Comparison of ENCODE assay signal across 31 cellular contexts in genomic region chr5:103862398-103862797, GRCh38.
"Had no signal": no experiment of that assay in that cellular context is flagged by ENCODE, and none has a peak within 500 bp of the region (broad histone marks: within the 10 kb centered on the region; RNA-seq: fewer than 3 reads in every experiment).

No MANE protein-coding gene starts in this region.

- H3K4me3 Mint-ChIP-seq: activated B cell treated with CpG ODN at 0.5 μM for 24 hours; activated CD4-positive, alpha-beta T cell treated with anti-CD3 and anti-CD28 coated beads, Interleukin-2, amount 10 ng/mL, durations not matched to agents 24 days and 14 days; activated CD8-positive, alpha-beta memory T cell treated with anti-CD3 and anti-CD28 coated beads, Interleukin-2, amount 10 ng/mL, durations not matched to agents 7 days and 5 days; activated naive CD8-positive, alpha-beta T cell treated with anti-CD3 and anti-CD28 coated beads, Interleukin-2, amount 50 U/mL, for 24 hours; activated T-cell treated with anti-CD3 and anti-CD28 coated beads, Interleukin-2, amount 50 U/mL, for 24 hours; activated T-helper 1 cell treated with anti-CD3 and anti-CD28 coated beads, Interleukin-12 subunit alpha, Interleukin-12 subunit beta, Interleukin-2, Interleukin-4 antibody, amounts not matched to agents 30 ng/mL and 10 ng/mL and 1 ng/mL, durations not matched to agents 14 hours and 24 hours and 36 hours; central memory CD8-positive, alpha-beta T cell; T-helper 17 cell had no signal

- H3K27ac Mint-ChIP-seq: activated B cell treated with CpG ODN at 0.5 μM for 24 hours; activated CD4-positive, alpha-beta T cell treated with anti-CD3 and anti-CD28 coated beads, Interleukin-2, amount 10 ng/mL, durations not matched to agents 24 days and 14 days; activated CD8-positive, alpha-beta memory T cell treated with anti-CD3 and anti-CD28 coated beads, Interleukin-2, amount 10 ng/mL, durations not matched to agents 7 days and 5 days; activated naive CD4-positive, alpha-beta T cell treated with anti-CD3 and anti-CD28 coated beads, Interleukin-2, amount 50 U/mL, for 72 hours; activated naive CD8-positive, alpha-beta T cell treated with anti-CD3 and anti-CD28 coated beads, Interleukin-2, amount 50 U/mL, for 24 hours; activated T-cell treated with anti-CD3 and anti-CD28 coated beads, Interleukin-2, amount 50 U/mL, for 24 hours; activated T-helper 1 cell treated with anti-CD3 and anti-CD28 coated beads, Interleukin-12 subunit alpha, Interleukin-12 subunit beta, Interleukin-2, Interleukin-4 antibody, amounts not matched to agents 30 ng/mL and 10 ng/mL and 1 ng/mL, durations not matched to agents 14 hours and 24 hours and 36 hours; T-helper 17 cell had no signal

- H3K4me1 ChIP-seq: body of pancreas, SJSA1 had no signal

- H3K4me3 ChIP-seq: body of pancreas, K562, SJSA1 had no signal

- H3K9me3 ChIP-seq: body of pancreas, SJSA1 had no signal

- H3K4me1 Mint-ChIP-seq: activated B cell treated with CpG ODN at 0.5 μM for 24 hours; activated CD4-positive, alpha-beta T cell treated with anti-CD3 and anti-CD28 coated beads, Interleukin-2, amount 10 ng/mL, durations not matched to agents 24 days and 14 days; activated CD8-positive, alpha-beta memory T cell treated with anti-CD3 and anti-CD28 coated beads, Interleukin-2, amount 10 ng/mL, durations not matched to agents 7 days and 5 days; activated naive CD8-positive, alpha-beta T cell treated with anti-CD3 and anti-CD28 coated beads, Interleukin-2, amount 50 U/mL, for 24 hours; central memory CD8-positive, alpha-beta T cell; T-helper 17 cell had no signal

- H3K36me3 Mint-ChIP-seq: activated CD8-positive, alpha-beta memory T cell treated with anti-CD3 and anti-CD28 coated beads, Interleukin-2, amount 10 ng/mL, durations not matched to agents 7 days and 5 days; activated naive CD4-positive, alpha-beta T cell treated with anti-CD3 and anti-CD28 coated beads, Interleukin-2, amount 50 U/mL, for 72 hours had no signal

- DNase-seq: activated B cell treated with CpG ODN at 0.5 μM for 24 hours; activated CD4-positive, alpha-beta T cell treated with anti-CD3 and anti-CD28 coated beads for 1 hour; activated CD4-positive, alpha-beta T cell treated with anti-CD3 and anti-CD28 coated beads, Interleukin-2, amount 10 ng/mL, durations not matched to agents 24 days and 14 days; activated CD4-positive, alpha-beta T cell treated with anti-CD3 and anti-CD28 coated beads, Interleukin-2, amount 50 U/mL, for 48 hours; activated CD8-positive, alpha-beta memory T cell treated with anti-CD3 and anti-CD28 coated beads, Interleukin-2, amount 10 ng/mL, durations not matched to agents 7 days and 5 days; activated effector memory CD4-positive, alpha-beta T cell treated with anti-CD3 and anti-CD28 coated beads, Interleukin-2, amount 50 U/mL, for 16 hours; activated naive CD4-positive, alpha-beta T cell treated with Interleukin-2 at 50 U/mL for 16 hours; activated naive CD8-positive, alpha-beta T cell treated with anti-CD3 and anti-CD28 coated beads, Interleukin-2, amount 50 U/mL, for 24 hours; activated T-cell treated with anti-CD3 and anti-CD28 coated beads, Interleukin-2, amount 50 U/mL, for 24 hours; amygdala; body of pancreas; Karpas-422; NCI-H1092; NCI-H1417; NCI-H2029; NCI-H2107; NCI-H2171 treated with DMSO at 0.1 percent for 48 hours; NCI-H345; NCI-H510A treated with DMSO at 0.1 percent for 48 hours; NCI-H69; NK-92 treated with Interleukin-12 subunit alpha and Interleukin-12 subunit beta, amount 100 ng/mL, for 24 hours; OCI-M1; SHP77; T-helper 17 cell; T-helper 9 cell had no signal

- H3K9me3 Mint-ChIP-seq: activated T-helper 1 cell treated with anti-CD3 and anti-CD28 coated beads, Interleukin-12 subunit alpha, Interleukin-12 subunit beta, Interleukin-2, Interleukin-4 antibody, amounts not matched to agents 30 ng/mL and 10 ng/mL and 1 ng/mL, durations not matched to agents 14 hours and 24 hours and 36 hours had no signal

- H3K36me3 ChIP-seq: SJSA1 had no signal

- H3K27me3 ChIP-seq: SJSA1 had no signal

- H3K27ac ChIP-seq: body of pancreas, SJSA1 had no signal

- ATAC-seq: activated CD8-positive, alpha-beta memory T cell treated with anti-CD3 and anti-CD28 coated beads, Interleukin-2, amount 10 ng/mL, durations not matched to agents 7 days and 5 days; activated naive CD4-positive, alpha-beta T cell treated with anti-CD3 and anti-CD28 coated beads, Interleukin-2, amount 50 U/mL, for 72 hours; activated naive CD8-positive, alpha-beta T cell treated with anti-CD3 and anti-CD28 coated beads, Interleukin-2, amount 50 U/mL, for 24 hours; body of pancreas; K562; Panc1; T-helper 17 cell had no signal

- H3K27me3 Mint-ChIP-seq: activated B cell treated with CpG ODN at 0.5 μM for 24 hours; activated CD4-positive, alpha-beta T cell treated with anti-CD3 and anti-CD28 coated beads, Interleukin-2, amount 10 ng/mL, durations not matched to agents 24 days and 14 days; activated CD8-positive, alpha-beta memory T cell treated with anti-CD3 and anti-CD28 coated beads, Interleukin-2, amount 10 ng/mL, durations not matched to agents 7 days and 5 days; activated naive CD8-positive, alpha-beta T cell treated with anti-CD3 and anti-CD28 coated beads, Interleukin-2, amount 50 U/mL, for 24 hours; activated T-cell treated with anti-CD3 and anti-CD28 coated beads, Interleukin-2, amount 50 U/mL, for 24 hours; central memory CD8-positive, alpha-beta T cell; T-helper 17 cell had no signal
